8 cellular contexts compared by ENCODE assay signal in genomic region chr11:64918056-64918455, GRCh38.
DNase-seq lines count a peak whose midpoint lies in the region; ATAC-seq and TF ChIP-seq lines count a peak whose summit lies in the region.

No MANE protein-coding gene starts in this region.

- peak overlapping the region; percentile 82 for H3K9ac ChIP-seq in SK-N-MC (ENCODE audit: insufficient read length)

- no peak for TF ChIP-seq CTCF in neutrophil (IDR thresholded peaks at IDR 0.05)

- no peak for ATAC-seq in stimulated activated naive CD8-positive, alpha-beta T cell treated with anti-CD3 and anti-CD28 coated beads, Interleukin-15, Interleukin-2, amounts not matched to agents 100 U/mL and 50 U/mL, for 24 hours

- H3K27me3 Mint-ChIP-seq in stimulated activated naive CD8-positive, alpha-beta T cell treated with anti-CD3 and anti-CD28 coated beads, Interleukin-15, Interleukin-2, amounts not matched to agents 100 ng/mL and 50 ng/mL, for 24 hours = no peaks in the 10 kb centered on the region

- H3K9me3 Mint-ChIP-seq in stimulated activated naive CD8-positive, alpha-beta T cell treated with anti-CD3 and anti-CD28 coated beads, Interleukin-15, Interleukin-2, amounts not matched to agents 100 ng/mL and 50 ng/mL, for 24 hours = no peaks in the 10 kb centered on the region

- H3K27ac Mint-ChIP-seq in stimulated activated naive CD8-positive, alpha-beta T cell treated with anti-CD3 and anti-CD28 coated beads, Interleukin-15, Interleukin-2, amounts not matched to agents 100 ng/mL and 50 ng/mL, for 24 hours = peak overlapping the region; percentile 76

- no peaks in the 10 kb centered on the region for H3K36me3 ChIP-seq in SK-N-MC (ENCODE audit: insufficient read depth, low read length)
- H3K36me3 ChIP-seq in neutrophil = peaks cover 22% of the 10 kb centered on the region

- peak overlapping the region; percentile 89 for H3K4me3 Mint-ChIP-seq in stimulated activated naive CD8-positive, alpha-beta T cell treated with anti-CD3 and anti-CD28 coated beads, Interleukin-15, Interleukin-2, amounts not matched to agents 100 ng/mL and 50 ng/mL, for 24 hours

- peaks cover 19 to 23% of the 10 kb centered on the region in 2 experiments for H3K4me1 ChIP-seq in neutrophil (ENCODE audit: control insufficient read depth in 1 of 2, insufficient read depth in 1 of 2, low read depth in 1 of 2, low read length in 1 of 2)

- TF ChIP-seq POLR2A in erythroblast (IDR thresholded peaks at IDR 0.05; ENCODE audit: low read length) = no peak

- H3K27ac ChIP-seq in SK-N-MC = peak overlapping the region; percentile 90
- peak overlapping the region; percentile 95 for H3K27ac ChIP-seq in neutrophil

- peak overlapping the region; percentile 82 for H3K4me3 ChIP-seq in SK-N-MC
- H3K4me3 ChIP-seq in neutrophil (ENCODE audit: low read depth in 1 of 2, low read length in 1 of 2) = peak overlapping the region; percentile 89 to 97

- no peak for DNase-seq in stimulated activated naive CD8-positive, alpha-beta T cell treated with anti-CD3 and anti-CD28 coated beads, Interleukin-15, Interleukin-2, amounts not matched to agents 100 U/mL and 50 U/mL, for 24 hours
- peak; percentile 42 for DNase-seq in SK-N-MC (ENCODE audit: low read depth, low spot score)
- DNase-seq in erythroblast (lab: John Stamatoyannopoulos, UW) = peak; percentile 57 to 59
- no peak for DNase-seq in NCI-H1105 (lab: John Stamatoyannopoulos, UW)
- no peak for DNase-seq in HPDE6-E6E7 (ENCODE audit: extremely low spot score)
- no peak for DNase-seq in activated CD4-positive, alpha-beta T cell treated with anti-CD3 and anti-CD28 coated beads for 1 hour

- H3K36me3 Mint-ChIP-seq in stimulated activated naive CD8-positive, alpha-beta T cell treated with anti-CD3 and anti-CD28 coated beads, Interleukin-15, Interleukin-2, amounts not matched to agents 100 ng/mL and 50 ng/mL, for 24 hours (ENCODE audit: low read depth) = no peaks in the 10 kb centered on the region

- no peaks in the 10 kb centered on the region for H3K27me3 ChIP-seq in neutrophil

- peaks cover 22% of the 10 kb centered on the region for H3K4me1 Mint-ChIP-seq in stimulated activated naive CD8-positive, alpha-beta T cell treated with anti-CD3 and anti-CD28 coated beads, Interleukin-15, Interleukin-2, amounts not matched to agents 100 ng/mL and 50 ng/mL, for 24 hours (ENCODE audit: low read depth)

- no peaks in the 10 kb centered on the region for H3K9me3 ChIP-seq in SK-N-MC (ENCODE audit: low read depth, low read length)
- H3K9me3 ChIP-seq in neutrophil = no peaks in the 10 kb centered on the region

Comparison
In these comparisons a context has a peak if more than half of its experiments do, and no peak if none do; other contexts are left out.
1. DNase-seq: peak in SK-N-MC (single experiment) and erythroblast (2 of 2); none in stimulated activated naive CD8-positive, alpha-beta T cell treated with anti-CD3 and anti-CD28 coated beads, Interleukin-15, Interleukin-2, amounts not matched to agents 100 U/mL and 50 U/mL, for 24 hours (single experiment), NCI-H1105 (single experiment), HPDE6-E6E7 (single experiment) and activated CD4-positive, alpha-beta T cell treated with anti-CD3 and anti-CD28 coated beads for 1 hour (single experiment).